Comparison of ENCODE assay signal across 1 cellular context in genomic region chr5:69099302-69099701, GRCh38.
TF ChIP-seq lines count a peak whose summit lies in the region.

No MANE protein-coding gene starts in this region.

TF ChIP-seq in K562, 482 proteins besides CTCF, POLR2A, EP300 and RAD21:
- TF ChIP-seq ZNF217 (CRISPR knock-in tag; IDR thresholded peaks at IDR 0.05), result no peak
- TF ChIP-seq BHLHE40 (IDR thresholded peaks at IDR 0.05; ENCODE audit: low read length), result peak; percentile 53; the same call in 1 of the 2 replicates
- 0 out of 2 replicates have a peak, but pooled peaks have one; percentile 11 for TF ChIP-seq TFE3 (CRISPR knock-in tag; IDR thresholded peaks at IDR 0.05)
- peak; percentile 19 for TF ChIP-seq CCNT2 (IDR thresholded peaks at IDR 0.05; ENCODE audit: borderline replicate concordance, extremely low read depth, insufficient read length, low read depth, low read length)
